ENCODE assay signal across 14 cellular contexts in genomic region chr13:112521073-112521685, GRCh38.
"Had no signal": no experiment of that assay in that cellular context is flagged by ENCODE, and none has a peak within 500 bp of the region (broad histone marks: within the 10 kb centered on the region; RNA-seq: fewer than 3 reads in every experiment).

No MANE protein-coding gene starts in this region.

- H3K27me3 Mint-ChIP-seq: activated naive CD4-positive, alpha-beta T cell treated with anti-CD3 and anti-CD28 coated beads, Interleukin-2, amount 10 ng/mL, durations not matched to agents 7 days and 5 days; effector memory CD8-positive, alpha-beta T cell had no signal

- H3K9me3 Mint-ChIP-seq: activated naive CD4-positive, alpha-beta T cell treated with anti-CD3 and anti-CD28 coated beads, Interleukin-2, amount 10 ng/mL, durations not matched to agents 7 days and 5 days; activated T-helper 2 cell treated with anti-CD3 and anti-CD28 coated beads, Interferon-gamma antibody, Interleukin-2, Interleukin-4, amounts not matched to agents 10 μg/mL and 5 μg/mL and 100 μg/mL, durations not matched to agents 14 hours and 24 hours and 36 hours; effector memory CD8-positive, alpha-beta T cell; neural crest cell had no signal

- H3K4me3 ChIP-seq: stomach, thoracic aorta had no signal

- DNase-seq: activated CD4-positive, alpha-beta T cell treated with anti-CD3 and anti-CD28 coated beads, Interleukin-2, amount 50 U/mL, for 48 hours; activated CD8-positive, alpha-beta memory T cell treated with anti-CD3 and anti-CD28 coated beads, Interleukin-2, amount 50 U/mL, for 48 hours; activated naive CD4-positive, alpha-beta T cell treated with anti-CD3 and anti-CD28 coated beads, Interleukin-2, amount 10 ng/mL, durations not matched to agents 7 days and 5 days; central memory CD4-positive, alpha-beta T cell; effector memory CD8-positive, alpha-beta T cell; hippocampal formation; kidney glomerular epithelial cell; stimulated activated CD4-positive, alpha-beta T cell treated with anti-CD3 and anti-CD28 coated beads, Interleukin-2, amount 100 ng/mL, for 48 hours; stomach; T-helper 2 cell had no signal

- H3K4me1 Mint-ChIP-seq: activated naive CD4-positive, alpha-beta T cell treated with anti-CD3 and anti-CD28 coated beads, Interleukin-2, amount 10 ng/mL, durations not matched to agents 7 days and 5 days; neural crest cell had no signal

- H3K27ac Mint-ChIP-seq: activated naive CD4-positive, alpha-beta T cell treated with anti-CD3 and anti-CD28 coated beads, Interleukin-2, amount 10 ng/mL, durations not matched to agents 7 days and 5 days; activated T-helper 2 cell treated with anti-CD3 and anti-CD28 coated beads, Interferon-gamma antibody, Interleukin-2, Interleukin-4, amounts not matched to agents 10 μg/mL and 5 μg/mL and 100 μg/mL, durations not matched to agents 14 hours and 24 hours and 36 hours; effector memory CD8-positive, alpha-beta T cell had no signal

- ATAC-seq: effector memory CD8-positive, alpha-beta T cell; sciatic nerve had no signal

- H3K27me3 ChIP-seq: stomach had no signal

- H3K4me3 Mint-ChIP-seq: activated naive CD4-positive, alpha-beta T cell treated with anti-CD3 and anti-CD28 coated beads, Interleukin-2, amount 10 ng/mL, durations not matched to agents 7 days and 5 days; effector memory CD8-positive, alpha-beta T cell; neural crest cell had no signal

- H3K27ac ChIP-seq: stomach, thoracic aorta had no signal

- H3K4me1 ChIP-seq: stomach had no signal

- H3K9me3 ChIP-seq: stomach, thoracic aorta had no signal
